8 cellular contexts compared by ENCODE assay signal in genomic region chr13:51803018-51803417, GRCh38. TPM values are rescaled to one million over a fixed set of nuclear protein-coding genes. Genes with fewer than 3 reads are reported as not detected.
A peak's percentile ranks its signal among the peaks of the same experiment; 100 is the strongest.
DNase-seq lines count a peak whose midpoint lies in the region; ATAC-seq, FAIRE-seq and TF ChIP-seq lines count a peak whose summit lies in the region.

No MANE protein-coding gene starts in this region.

- H3K27ac ChIP-seq in brain microvascular endothelial cell = no peak overlapping the region
- no peak overlapping the region for H3K27ac ChIP-seq in mesenchymal stem cell (ENCODE audit: low read length, poor library complexity, severe bottlenecking)
- H3K27ac ChIP-seq in uterus = peak overlapping the region; percentile 99

- no peak overlapping the region for H2BK12ac ChIP-seq in mesenchymal stem cell (ENCODE audit: low read length in 2 of 2)

- no peaks in the 10 kb centered on the region for H3K36me3 Mint-ChIP-seq in HFFc6 (ENCODE audit: low read depth)

- WGBS in mesenchymal stem cell = 47% methylated on average over 5 of the region's 5 CpGs

- FAIRE-seq in RCC 7860 (lab: Jason Lieb, UNC) = no peak

- CTCF ChIA-PET in AG04449 (lab: Yijun Ruan, JAX) = interaction anchor here (1.1 to 10.4 kb wide), 2 partner anchors 13 to 370 kb away, joined by 3 to 96 read pairs; no protein-coding TSS in a partner anchor

- intact Hi-C loops in uterus (cut with DNase I; ENCODE audit: low total_unique reads) = loop anchor here (10.0 kb wide), 1 partner anchor 348 kb away; the partner anchor contains the start of gene INTS6

- no peak overlapping the region for H3K14ac ChIP-seq in mesenchymal stem cell (ENCODE audit: low read length in 2 of 2)

- H3K4me3 ChIP-seq in AG04449 (ENCODE audit: low read depth, low read length) = peak overlapping the region; percentile 74
- H3K4me3 ChIP-seq in brain microvascular endothelial cell (ENCODE audit: low read depth, low read length) = peak overlapping the region; percentile 74
- H3K4me3 ChIP-seq in mesenchymal stem cell (ENCODE audit: insufficient read depth in 1 of 2, low read depth in 1 of 2, low read length in 2 of 2) = peak overlapping the region in 1 of 2 experiments; percentile 87
- peak overlapping the region; percentile 62 to 88 for H3K4me3 ChIP-seq in uterus

- peak overlapping the region; percentile 94 for H3K9ac ChIP-seq in mesenchymal stem cell (ENCODE audit: low read length)

- no peak overlapping the region for H4K91ac ChIP-seq in mesenchymal stem cell (ENCODE audit: low read length)

- H3K9me3 Mint-ChIP-seq in HFFc6 = no peaks in the 10 kb centered on the region

- H3K4me3 Mint-ChIP-seq in HFFc6 = peak overlapping the region; percentile 92

- no peaks in the 10 kb centered on the region for H3K27me3 ChIP-seq in brain microvascular endothelial cell (replicated peaks)
- peaks cover 0 to 4% of the 10 kb centered on the region in 2 experiments for H3K27me3 ChIP-seq in mesenchymal stem cell (ENCODE audit: control insufficient read depth in 1 of 2, insufficient read depth in 1 of 2, low read length in 2 of 2)
- no peaks in the 10 kb centered on the region for H3K27me3 ChIP-seq in uterus

- peak overlapping the region; percentile 4 for H4K8ac ChIP-seq in mesenchymal stem cell (ENCODE audit: low read length)

- no peak for ATAC-seq in GM18868 (IDR thresholded peaks at IDR 0.05; ENCODE audit: unreplicated experiment)

- H3K4ac ChIP-seq in mesenchymal stem cell (ENCODE audit: low read depth in 1 of 2, low read length in 2 of 2) = no peak overlapping the region

- no peak overlapping the region for H3K18ac ChIP-seq in mesenchymal stem cell (ENCODE audit: low read depth in 1 of 2, low read length in 2 of 2)

- no peak overlapping the region for H2BK15ac ChIP-seq in mesenchymal stem cell (ENCODE audit: low read depth, poor library complexity, severe bottlenecking)

- peak overlapping the region; percentile 97 for H3K27ac Mint-ChIP-seq in HFFc6

- H3K4me1 ChIP-seq in mesenchymal stem cell (ENCODE audit: control insufficient read depth, insufficient read depth, low read depth, low read length) (peaks cover 16% of the 10 kb centered on the region), uterus (peaks cover 4 to 14% of the 10 kb centered on the region in 2 donors)

- no peak overlapping the region for H2AFZ ChIP-seq in mesenchymal stem cell (ENCODE audit: low read depth, low read length)

- no peak overlapping the region for H2BK120ac ChIP-seq in mesenchymal stem cell (ENCODE audit: low read depth, low read length)

- H3K27me3 Mint-ChIP-seq in HFFc6 (ENCODE audit: insufficient read depth) = peaks cover 11% of the 10 kb centered on the region

- H3K4me1 Mint-ChIP-seq in HFFc6 (ENCODE audit: low read depth) = peaks cover 30% of the 10 kb centered on the region

- H2AK5ac ChIP-seq in mesenchymal stem cell (ENCODE audit: low read length, severe bottlenecking) = no peak overlapping the region

- no peaks in the 10 kb centered on the region for H3K36me3 ChIP-seq in brain microvascular endothelial cell (replicated peaks)
- peaks cover 0 to 4% of the 10 kb centered on the region in 2 experiments for H3K36me3 ChIP-seq in mesenchymal stem cell (ENCODE audit: control insufficient read depth in 1 of 2, insufficient read depth in 2 of 2, low read depth in 1 of 2, low read length in 2 of 2)
- H3K36me3 ChIP-seq in uterus = no peaks in the 10 kb centered on the region

- H3K23ac ChIP-seq in mesenchymal stem cell (ENCODE audit: low read length in 2 of 2) = no peak overlapping the region

- H3K4me2 ChIP-seq in mesenchymal stem cell (ENCODE audit: low read length, poor library complexity, severe bottlenecking) = peak overlapping the region; percentile 60

- DNase-seq in AG04449 (ENCODE audit: low read depth, low spot score) = no peak
- DNase-seq in HFFc6 = no peak
- DNase-seq in brain microvascular endothelial cell = no peak
- DNase-seq in mesenchymal stem cell = no peak
- DNase-seq in uterus = peak in 1 of 2 donors; percentile 50
- no peak for DNase-seq in RCC 7860 (ENCODE audit: low spot score)
- no peak for DNase-seq in NCI-H1694 (lab: John Stamatoyannopoulos, UW)

- TF ChIP-seq CTCF in AG04449 (IDR thresholded peaks at IDR 0.05; ENCODE audit: insufficient read depth, low read length, missing control alignments) (no peak), HFFc6 (IDR thresholded peaks at IDR 0.05) (no peak), brain microvascular endothelial cell (IDR thresholded peaks at IDR 0.05; ENCODE audit: low read depth, low read length, missing control alignments) (no peak), uterus (IDR thresholded peaks at IDR 0.05) (no peak)

- in situ Hi-C loops in brain microvascular endothelial cell (cut with HindIII; ENCODE audit: low pct_ligation_motif_present, low sequenced_read_pairs) = no loop called here

- H2BK5ac ChIP-seq in mesenchymal stem cell (ENCODE audit: low read depth, low read length, poor library complexity, severe bottlenecking) = no peak overlapping the region

- H3K9me3 ChIP-seq in mesenchymal stem cell (ENCODE audit: control insufficient read depth, low read length) (no peaks in the 10 kb centered on the region), uterus (no peaks in the 10 kb centered on the region)

- H3K79me1 ChIP-seq in mesenchymal stem cell (replicated peaks; ENCODE audit: low read length, poor library complexity, severe bottlenecking) = peaks cover 9% of the 10 kb centered on the region

- POLR2A ChIA-PET in AG04449 (lab: Yijun Ruan, JAX) = no interaction called here

- TF ChIP-seq POLR2A in uterus (IDR thresholded peaks at IDR 0.05) = no peak

RNA-seq across cellular contexts. Expression of gene DHRS12, which starts 0.9 kb away (rescaled TPM):
- total RNA-seq in HFFc6 (2021; fragmentation: NEBNext Ultra II Directional; extraction: Animal tissue kit (Norgen Biotek cat#: 25700)) = 1 to 10 TPM; 1.9 to 2.7 (median 2.4) TPM
- 4.4 TPM for polyA plus RNA-seq in mesenchymal stem cell (2013, experiment 1 of 2)
- polyA plus RNA-seq in mesenchymal stem cell (2013, experiment 2 of 2) = 4.4 TPM
- 10 to 100 TPM in 1 of 4 donors, 1 to 10 TPM in 3; 5.4 to 18.8 (median 8.5) TPM for total RNA-seq in uterus

RNA-seq across cellular contexts. Expression of gene TMEM272, which starts 42.0 kb away (rescaled TPM):
- total RNA-seq in HFFc6 (2021; fragmentation: NEBNext Ultra II Directional; extraction: Animal tissue kit (Norgen Biotek cat#: 25700)) = not detected
- not detected for polyA plus RNA-seq in mesenchymal stem cell (2013, experiment 1 of 2)
- not detected for polyA plus RNA-seq in mesenchymal stem cell (2013, experiment 2 of 2)
- total RNA-seq in uterus = under 1 TPM in 2 of 4 donors, not detected in 2; 0.14 to 0.52 TPM

RNA-seq across cellular contexts. Expression of gene CCDC70, which starts 58.8 kb away (rescaled TPM):
- total RNA-seq in HFFc6 (2021; fragmentation: NEBNext Ultra II Directional; extraction: Animal tissue kit (Norgen Biotek cat#: 25700)) = not detected
- not detected for polyA plus RNA-seq in mesenchymal stem cell (2013, experiment 1 of 2)
- polyA plus RNA-seq in mesenchymal stem cell (2013, experiment 2 of 2) = not detected
- total RNA-seq in uterus = not detected

Comparison
In these comparisons a context has a peak if more than half of its experiments do, and no peak if none do; other contexts are left out.
1. H3K27ac ChIP-seq: peak in uterus (2 of 2); none in brain microvascular endothelial cell (single experiment) and mesenchymal stem cell (single experiment).